ENCODE assay signal across 15 cellular contexts in genomic region chr12:33546004-33546403, GRCh38.
A peak's percentile ranks its signal among the peaks of the same experiment; 100 is the strongest.
DNase-seq lines count a peak whose midpoint lies in the region; ATAC-seq and TF ChIP-seq lines count a peak whose summit lies in the region.
"Had no signal": no experiment of that assay in that cellular context is flagged by ENCODE, and none has a peak within 500 bp of the region (broad histone marks: within the 10 kb centered on the region; RNA-seq: fewer than 3 reads in every experiment).

No MANE protein-coding gene starts in this region.

- H3K27me3 ChIP-seq in GM23338 (ENCODE audit: insufficient read depth) (no peaks in the 10 kb centered on the region), Peyer's patch (no peaks in the 10 kb centered on the region), testis (no peaks in the 10 kb centered on the region)
- H3K27me3 ChIP-seq: BLaER1 treated with 17β-estradiol and CSF1 and Interleukin-3, amounts not matched to agents 10 nM and 100 nM had no signal

- H3K79me2 ChIP-seq in GM23338 (replicated peaks; ENCODE audit: insufficient read depth), result no peaks in the 10 kb centered on the region

- TF ChIP-seq POLR2A in Peyer's patch (IDR thresholded peaks at IDR 0.05) (no peak), testis (IDR thresholded peaks at IDR 0.05) (no peak)

- H3K36me3 ChIP-seq in GM23338 (ENCODE audit: insufficient read depth) (no peaks in the 10 kb centered on the region; the same call in none of the 2 replicates), Peyer's patch (no peaks in the 10 kb centered on the region), testis (ENCODE audit: low read depth, missing control alignments) (no peaks in the 10 kb centered on the region)
- H3K36me3 ChIP-seq: BLaER1 treated with 17β-estradiol and CSF1 and Interleukin-3, amounts not matched to agents 10 nM and 100 nM; HAP-1 had no signal

- ATAC-seq in GM23338, result no peak
- ATAC-seq: CD8-positive, alpha-beta T cell had no signal

- no peaks in the 10 kb centered on the region for H3K27me3 Mint-ChIP-seq in GM23338 (ENCODE audit: insufficient read depth, low read depth, poor library complexity)
- H3K27me3 Mint-ChIP-seq: B cell had no signal

- H3K9me2 ChIP-seq in GM23338 (ENCODE audit: insufficient read depth), result 0 out of 2 replicates have a peak, but pooled peaks cover 3% of the 10 kb centered on the region

- H3K4me1 ChIP-seq in GM23338 (ENCODE audit: insufficient read depth), result no peaks in the 10 kb centered on the region
- H3K4me1 ChIP-seq in Peyer's patch, result no peaks in the 10 kb centered on the region
- no peaks in the 10 kb centered on the region for H3K4me1 ChIP-seq in testis
- H3K4me1 ChIP-seq: BLaER1 treated with 17β-estradiol and CSF1 and Interleukin-3, amounts not matched to agents 10 nM and 100 nM; HAP-1 had no signal

- H3K9me3 Mint-ChIP-seq in GM23338, result peaks cover 20% of the 10 kb centered on the region

- no peaks in the 10 kb centered on the region for H3F3A ChIP-seq in GM23338 (replicated peaks; ENCODE audit: low read depth)

- H2AFZ ChIP-seq in GM23338, result peak overlapping the region; percentile 15; the same call in 1 of the 2 replicates

- H3K9me3 ChIP-seq in Peyer's patch, result no peaks in the 10 kb centered on the region
- H3K9me3 ChIP-seq in testis, result no peaks in the 10 kb centered on the region
- H3K9me3 ChIP-seq: HAP-1 had no signal

- 90 to 93% methylated on average over 3 of the region's 3 CpGs for WGBS in testis, 2 donors

- no peak overlapping the region for H3K27ac Mint-ChIP-seq in GM23338
- H3K27ac Mint-ChIP-seq: B cell; CD8-positive, alpha-beta T cell had no signal

- H3K4me3 ChIP-seq in GM23338, result no peak overlapping the region
- no peak overlapping the region for H3K4me3 ChIP-seq in Peyer's patch
- H3K4me3 ChIP-seq in testis, result no peak overlapping the region
- H3K4me3 ChIP-seq: BLaER1 treated with 17β-estradiol and CSF1 and Interleukin-3, amounts not matched to agents 10 nM and 100 nM; HAP-1 had no signal

- H3K36me3 Mint-ChIP-seq in GM23338 (ENCODE audit: low read depth), result peaks cover 16% of the 10 kb centered on the region
- H3K36me3 Mint-ChIP-seq: CD8-positive, alpha-beta T cell had no signal

- DNase-seq in NCI-H1105 treated with DMSO at 0.1 percent for 48 hours (lab: John Stamatoyannopoulos, UW) (peak; percentile 20), NCI-H1105 (lab: John Stamatoyannopoulos, UW) (no peak), GM23338 (ENCODE audit: low spot score) (no peak), RPMI7951 (ENCODE audit: low read depth) (peak; percentile 1), retina (peak; percentile 13), Peyer's patch (no peak), testis (no peak)
- DNase-seq: 8988T; Calu3; CD8-positive, alpha-beta T cell; GDM1 had no signal

- H3K4me2 ChIP-seq in GM23338, result no peak overlapping the region
- H3K4me2 ChIP-seq: BLaER1 treated with 17β-estradiol and CSF1 and Interleukin-3, amounts not matched to agents 10 nM and 100 nM had no signal

- H4K20me1 ChIP-seq in GM23338 (replicated peaks; ENCODE audit: insufficient read depth), result no peaks in the 10 kb centered on the region
- H4K20me1 ChIP-seq: BLaER1 treated with 17β-estradiol and CSF1 and Interleukin-3, amounts not matched to agents 10 nM and 100 nM had no signal

- TF ChIP-seq CTCF in GM23338 (conservative IDR thresholded peaks at IDR 0.05; ENCODE audit: low read depth in 2 of 2) (no peak), Peyer's patch (IDR thresholded peaks at IDR 0.05) (no peak), testis (IDR thresholded peaks at IDR 0.05) (no peak)

- no peaks in the 10 kb centered on the region for H3K4me1 Mint-ChIP-seq in GM23338
- H3K4me1 Mint-ChIP-seq: B cell had no signal

- intact Hi-C loops in testis (cut with DNase I; ENCODE audit: low total_unique reads), result no loop called here

- H3K4me3 Mint-ChIP-seq in GM23338, result no peak overlapping the region
- H3K4me3 Mint-ChIP-seq: B cell; CD8-positive, alpha-beta T cell had no signal

- H3K27ac ChIP-seq in GM23338 (ENCODE audit: low read depth), result no peak overlapping the region
- no peak overlapping the region for H3K27ac ChIP-seq in Peyer's patch
- H3K27ac ChIP-seq in testis, result no peak overlapping the region
- H3K27ac ChIP-seq: BLaER1 treated with 17β-estradiol and CSF1 and Interleukin-3, amounts not matched to agents 10 nM and 100 nM; HL-60 had no signal

TF ChIP-seq in GM23338, 12 proteins besides CTCF, POLR2A, EP300 and RAD21:
- no peak for TF ChIP-seq STAT1 (IDR thresholded peaks at IDR 0.05; ENCODE audit: unreplicated experiment)
- TF ChIP-seq, protein P1, sequence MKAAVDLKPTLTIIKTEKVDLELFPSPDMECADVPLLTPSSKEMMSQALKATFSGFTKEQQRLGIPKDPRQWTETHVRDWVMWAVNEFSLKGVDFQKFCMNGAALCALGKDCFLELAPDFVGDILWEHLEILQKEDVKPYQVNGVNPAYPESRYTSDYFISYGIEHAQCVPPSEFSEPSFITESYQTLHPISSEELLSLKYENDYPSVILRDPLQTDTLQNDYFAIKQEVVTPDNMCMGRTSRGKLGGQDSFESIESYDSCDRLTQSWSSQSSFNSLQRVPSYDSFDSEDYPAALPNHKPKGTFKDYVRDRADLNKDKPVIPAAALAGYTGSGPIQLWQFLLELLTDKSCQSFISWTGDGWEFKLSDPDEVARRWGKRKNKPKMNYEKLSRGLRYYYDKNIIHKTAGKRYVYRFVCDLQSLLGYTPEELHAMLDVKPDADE (IDR thresholded peaks at IDR 0.05), result no peak
TF ChIP-seq in GM23338: peak in this region for 0.

Comparison
In these comparisons a context has a peak if more than half of its experiments do, and no peak if none do; other contexts are left out.
1. DNase-seq: peak in NCI-H1105 treated with DMSO at 0.1 percent for 48 hours (single experiment), RPMI7951 (single experiment) and retina (single experiment); none in NCI-H1105 (single experiment), GM23338 (single experiment), Peyer's patch (0 of 3) and testis (single experiment).